Comparison of ENCODE assay signal across 9 cellular contexts in genomic region chr1:32521165-32521564, GRCh38. TPM values are rescaled to one million over a fixed set of nuclear protein-coding genes. Genes with fewer than 3 reads are reported as not detected.
DNase-seq lines count a peak whose midpoint lies in the region; ATAC-seq and TF ChIP-seq lines count a peak whose summit lies in the region.
"Had no signal": no experiment of that assay in that cellular context is flagged by ENCODE, and none has a peak within 500 bp of the region (broad histone marks: within the 10 kb centered on the region; RNA-seq: fewer than 3 reads in every experiment).

No MANE protein-coding gene starts in this region.

- no peak for TF ChIP-seq CTCF in natural killer cell (IDR thresholded peaks at IDR 0.05)

- H3K36me3 Mint-ChIP-seq in IgD-negative memory B cell (no peaks in the 10 kb centered on the region), natural killer cell (no peaks in the 10 kb centered on the region)
- no peaks in the 10 kb centered on the region for H3K36me3 Mint-ChIP-seq in activated naive CD8-positive, alpha-beta T cell treated with anti-CD3 and anti-CD28 coated beads, Interleukin-2, amount 10 ng/mL, durations not matched to agents 7 days and 5 days

- peak; percentile 27 for DNase-seq in DMS 273 (lab: John Stamatoyannopoulos, UW; ENCODE audit: unreplicated experiment)
- DNase-seq in DMS 273 treated with DMSO at 0.1 percent for 48 hours (lab: John Stamatoyannopoulos, UW): no peak
- no peak for DNase-seq in activated naive CD8-positive, alpha-beta T cell treated with anti-CD3 and anti-CD28 coated beads, Interleukin-2, amount 10 ng/mL, durations not matched to agents 7 days and 5 days
- DNase-seq in natural killer cell: no peak
- no peak for DNase-seq in pons (ENCODE audit: low spot score)
- DNase-seq in stimulated activated CD4-positive, alpha-beta T cell treated with anti-CD3 and anti-CD28 coated beads, Interleukin-1b, Interleukin-23, amount 100 ng/mL, for 48 hours: no peak
- no peak for DNase-seq in activated CD4-positive, CD25-positive, alpha-beta regulatory T cell treated with anti-CD3 and anti-CD28 coated beads, Interleukin-2, amount 50 U/mL, for 72 hours
- DNase-seq: NCI-H510A had no signal

- H3K27ac Mint-ChIP-seq in IgD-negative memory B cell (no peak overlapping the region), natural killer cell (peak overlapping the region in 1 of 2 donors; percentile 5)
- H3K27ac Mint-ChIP-seq in activated naive CD8-positive, alpha-beta T cell treated with anti-CD3 and anti-CD28 coated beads, Interleukin-2, amount 10 ng/mL, durations not matched to agents 7 days and 5 days: peak overlapping the region; percentile 64

- POLR2A ChIA-PET in activated naive CD8-positive, alpha-beta T cell treated with anti-CD3 and anti-CD28 coated beads, Interleukin-2, amount 10 ng/mL, durations not matched to agents 7 days and 5 days (lab: Charles Lee): interaction anchor here (1.3 kb wide), 1 partner anchor 130 kb away, joined by 4 read pairs; the partner anchor contains the start of gene RBBP4

- H3K9me3 Mint-ChIP-seq in IgD-negative memory B cell: no peaks in the 10 kb centered on the region
- H3K9me3 Mint-ChIP-seq in activated naive CD8-positive, alpha-beta T cell treated with anti-CD3 and anti-CD28 coated beads, Interleukin-2, amount 10 ng/mL, durations not matched to agents 7 days and 5 days: no peaks in the 10 kb centered on the region
- H3K9me3 Mint-ChIP-seq in natural killer cell: no peaks in the 10 kb centered on the region

- peaks cover 7% of the 10 kb centered on the region for H3K27me3 Mint-ChIP-seq in IgD-negative memory B cell
- H3K27me3 Mint-ChIP-seq in activated naive CD8-positive, alpha-beta T cell treated with anti-CD3 and anti-CD28 coated beads, Interleukin-2, amount 10 ng/mL, durations not matched to agents 7 days and 5 days: peaks cover 8% of the 10 kb centered on the region
- peaks cover 0 to 10% of the 10 kb centered on the region in 2 donors for H3K27me3 Mint-ChIP-seq in natural killer cell (ENCODE audit: low read depth in 2 of 2)

- peaks cover 3 to 9% (median 4%) of the 10 kb centered on the region in 3 donors for H3K4me1 Mint-ChIP-seq in IgD-negative memory B cell
- peaks cover 6% of the 10 kb centered on the region for H3K4me1 Mint-ChIP-seq in activated naive CD8-positive, alpha-beta T cell treated with anti-CD3 and anti-CD28 coated beads, Interleukin-2, amount 10 ng/mL, durations not matched to agents 7 days and 5 days
- no peaks in the 10 kb centered on the region for H3K4me1 Mint-ChIP-seq in natural killer cell

- peak overlapping the region; percentile 61 to 93 (median 84) for H3K4me3 Mint-ChIP-seq in IgD-negative memory B cell
- H3K4me3 Mint-ChIP-seq in activated naive CD8-positive, alpha-beta T cell treated with anti-CD3 and anti-CD28 coated beads, Interleukin-2, amount 10 ng/mL, durations not matched to agents 7 days and 5 days: peak overlapping the region; percentile 78
- peak overlapping the region; percentile 57 for H3K4me3 Mint-ChIP-seq in natural killer cell

- intact Hi-C loops in natural killer cell (cut with micrococcal nuclease): no loop called here

- no peak for ATAC-seq in activated naive CD8-positive, alpha-beta T cell treated with anti-CD3 and anti-CD28 coated beads, Interleukin-2, amount 10 ng/mL, durations not matched to agents 7 days and 5 days (ENCODE audit: low read depth)
- ATAC-seq in natural killer cell: no peak

RNA-seq across cellular contexts. Expression of gene ZBTB8A, which starts 18.1 kb away (rescaled TPM):
- 0.14 TPM for polyA plus RNA-seq in IgD-negative memory B cell
- under 1 TPM in 1 of 2 experiments, not detected in 1; 0.06 TPM for total RNA-seq in activated naive CD8-positive, alpha-beta T cell treated with anti-CD3 and anti-CD28 coated beads, Interleukin-2, amount 10 ng/mL, durations not matched to agents 7 days and 5 days
- total RNA-seq in natural killer cell: under 1 TPM; 0.16 to 0.50 (median 0.33) TPM

RNA-seq across cellular contexts. Expression of gene ZBTB8B, which starts 56.3 kb away (rescaled TPM):
- polyA plus RNA-seq in IgD-negative memory B cell: not detected
- not detected for total RNA-seq in activated naive CD8-positive, alpha-beta T cell treated with anti-CD3 and anti-CD28 coated beads, Interleukin-2, amount 10 ng/mL, durations not matched to agents 7 days and 5 days
- total RNA-seq in natural killer cell: not detected
